19 cellular contexts compared by ENCODE assay signal in the genomic region with DNA sequence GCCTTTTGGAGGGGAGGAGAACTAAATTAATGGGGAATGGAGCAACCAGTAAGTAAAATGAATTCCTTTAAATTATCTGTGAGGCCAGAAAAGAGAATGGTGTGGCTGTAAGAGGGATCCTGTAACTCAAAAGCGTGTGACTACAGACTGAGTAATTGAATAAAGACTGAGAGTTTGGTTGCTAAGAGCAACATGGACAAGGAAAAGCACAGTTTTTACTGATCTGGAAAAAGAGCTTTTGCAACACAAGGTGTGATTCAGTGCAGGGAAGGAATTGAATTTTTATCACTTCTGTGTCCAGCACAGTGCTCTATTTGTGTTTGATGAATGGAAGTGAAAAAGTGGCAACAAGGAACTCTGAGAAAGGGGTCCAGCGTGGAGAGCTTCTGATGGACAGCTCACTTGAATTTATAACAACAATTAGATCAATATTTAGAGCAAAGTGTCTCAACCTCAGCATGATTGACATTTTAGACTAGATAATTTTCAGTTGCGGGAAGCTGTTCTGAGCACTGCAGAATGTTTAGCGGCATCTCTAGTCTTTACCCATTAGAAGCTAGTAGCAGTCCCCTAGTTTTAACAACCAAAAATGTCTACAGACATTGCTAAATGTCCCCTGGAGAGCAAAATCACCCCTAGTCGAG.
DNase-seq lines count a peak whose midpoint lies in the region; FAIRE-seq and TF ChIP-seq lines count a peak whose summit lies in the region.
"Had no signal": no experiment of that assay in that cellular context is flagged by ENCODE, and none has a peak within 500 bp of the region (broad histone marks: within the 10 kb centered on the region; RNA-seq: fewer than 3 reads in every experiment).

No MANE protein-coding gene starts in this region.

- H3K9me3 ChIP-seq in tibial nerve = peaks cover 0 to 4% (median 0%) of the 10 kb centered on the region in 4 donors
- H3K9me3 ChIP-seq: lower lobe of right lung, psoas muscle, thoracic aorta had no signal

- H3K36me3 ChIP-seq in tibial nerve = no peaks in the 10 kb centered on the region
- H3K36me3 ChIP-seq: lower lobe of right lung, thoracic aorta had no signal

- no peak for TF ChIP-seq EP300 in tibial nerve (IDR thresholded peaks at IDR 0.05)

- WGBS in tibial nerve, 2 donors = 78 to 79% methylated on average over 5 of the region's 5 CpGs

- H3K27me3 ChIP-seq in tibial nerve = no peaks in the 10 kb centered on the region

- peak overlapping the region; percentile 45 for H3K4me3 Mint-ChIP-seq in HFFc6
- H3K4me3 Mint-ChIP-seq: B cell; IgD-negative memory B cell; natural killer cell treated with Interleukin-12 subunit alpha and Interleukin-12 subunit beta and Interleukin-15 and Interleukin-18, amount 100 ng/mL, for 72 hours had no signal

- no peak for FAIRE-seq in GM12892 (lab: Jason Lieb, UNC)

- no peaks in the 10 kb centered on the region for H3K9me3 Mint-ChIP-seq in HFFc6

- no peak for TF ChIP-seq CTCF in HFFc6 (IDR thresholded peaks at IDR 0.05)
- TF ChIP-seq CTCF in tibial nerve (IDR thresholded peaks at IDR 0.05) = no peak

- DNase-seq in AG08395 (ENCODE audit: low spot score) (peak; percentile 72), HFFc6 (peak; percentile 90), astrocyte of the hippocampus (ENCODE audit: low read depth, low spot score) (peak; percentile 49), inferior parietal cortex (ENCODE audit: extremely low spot score) (peak; percentile 5), tibial nerve (ENCODE audit: low spot score in 2 of 2) (no peak), GM12892 (ENCODE audit: insufficient read length) (no peak)
- no peak for DNase-seq in effector CD8-positive, alpha-beta T cell (lab: John Stamatoyannopoulos, UW)
- DNase-seq in stimulated activated CD4-positive, alpha-beta T cell treated with anti-CD3 and anti-CD28 coated beads, Interleukin-4, amount 100 ng/mL, for 24 hours = no peak
- DNase-seq: activated CD4-positive, alpha-beta T cell treated with anti-CD3 and anti-CD28 coated beads, Interleukin-2, amount 50 U/mL, for 1 hour; activated T-cell treated with anti-CD3 and anti-CD28 coated beads, Interleukin-2, amount 50 U/mL, for 48 hours; DMS 273 treated with DMSO at 0.1 percent for 48 hours; H7; lower lobe of right lung; NCI-H1105 treated with DMSO at 0.1 percent for 48 hours; psoas muscle had no signal

- H3K4me1 ChIP-seq in tibial nerve = no peaks in the 10 kb centered on the region
- H3K4me1 ChIP-seq: lower lobe of right lung, psoas muscle had no signal

- H3K27me3 Mint-ChIP-seq in HFFc6 (ENCODE audit: insufficient read depth) = peaks cover 1% of the 10 kb centered on the region; the same call in 1 of the 2 replicates
- H3K27me3 Mint-ChIP-seq: IgD-negative memory B cell had no signal

- H3K27ac Mint-ChIP-seq in HFFc6 = peak overlapping the region; percentile 92
- H3K27ac Mint-ChIP-seq: B cell; IgD-negative memory B cell; natural killer cell treated with Interleukin-12 subunit alpha and Interleukin-12 subunit beta and Interleukin-15 and Interleukin-18, amount 100 ng/mL, for 72 hours had no signal

- no peak for TF ChIP-seq POLR2A in tibial nerve (IDR thresholded peaks at IDR 0.05)
- TF ChIP-seq POLR2A in GM12892 (IDR thresholded peaks at IDR 0.05; ENCODE audit: low read depth, low read length) = no peak

- H3K27ac ChIP-seq in tibial nerve = no peak overlapping the region
- H3K27ac ChIP-seq: lower lobe of right lung, psoas muscle, thoracic aorta had no signal

- no peak overlapping the region for H3K4me3 ChIP-seq in tibial nerve
- H3K4me3 ChIP-seq: lower lobe of right lung, psoas muscle, thoracic aorta had no signal

- H3K4me1 Mint-ChIP-seq in HFFc6 (ENCODE audit: low read depth) = peaks cover 78% of the 10 kb centered on the region
- H3K4me1 Mint-ChIP-seq: B cell had no signal

- peaks cover 5% of the 10 kb centered on the region for H3K36me3 Mint-ChIP-seq in HFFc6 (ENCODE audit: low read depth)
- H3K36me3 Mint-ChIP-seq: IgD-negative memory B cell; natural killer cell treated with Interleukin-12 subunit alpha and Interleukin-12 subunit beta and Interleukin-15 and Interleukin-18, amount 100 ng/mL, for 72 hours had no signal

Comparison
In these comparisons a context has a peak if more than half of its experiments do, and no peak if none do; other contexts are left out.
1. DNase-seq: peak in AG08395 (single experiment), HFFc6 (single experiment), astrocyte of the hippocampus (single experiment) and inferior parietal cortex (single experiment); none in effector CD8-positive, alpha-beta T cell (single experiment), stimulated activated CD4-positive, alpha-beta T cell treated with anti-CD3 and anti-CD28 coated beads, Interleukin-4, amount 100 ng/mL, for 24 hours (single experiment), tibial nerve (0 of 2) and GM12892 (single experiment).